Comparison of ENCODE assay signal across 9 cellular contexts in the genomic region with DNA sequence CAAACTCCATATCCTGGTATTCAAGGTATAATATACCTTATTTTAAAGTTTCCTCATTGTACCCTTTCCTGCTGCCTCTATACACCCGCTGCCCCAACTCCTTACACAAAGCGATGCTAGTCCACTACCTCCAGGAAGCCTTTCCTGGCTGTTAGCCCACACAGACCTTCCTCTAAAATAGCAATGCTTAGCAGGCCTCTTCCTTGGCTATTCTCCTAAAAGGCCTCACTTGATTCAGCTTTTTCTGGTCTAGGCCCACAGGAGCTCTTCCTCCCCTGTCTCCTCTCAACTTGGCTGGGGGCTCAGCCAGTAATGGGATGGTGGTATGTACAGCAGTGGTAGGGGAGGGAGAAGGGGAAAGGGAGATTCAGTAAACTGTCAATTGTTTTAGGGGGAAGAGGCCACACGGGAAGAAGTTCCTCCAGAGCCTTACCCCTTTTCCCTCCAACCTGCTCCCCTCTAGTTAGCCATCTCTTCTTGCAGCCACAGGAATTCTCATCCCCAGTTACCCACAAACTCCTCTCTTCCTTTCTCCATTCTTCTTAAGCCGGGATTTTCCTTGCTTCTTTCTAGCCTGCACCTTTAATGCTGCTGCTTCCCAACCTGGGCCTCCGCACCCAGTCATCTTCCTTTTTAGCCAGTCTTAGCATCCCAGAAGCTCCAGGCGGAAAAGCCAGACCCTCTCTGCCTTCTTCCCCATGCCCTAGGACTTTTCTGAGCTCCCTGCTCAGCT. TPM values are rescaled to one million over a fixed set of nuclear protein-coding genes. Genes with fewer than 3 reads are reported as not detected.
DNase-seq lines count a peak whose midpoint lies in the region; ATAC-seq, FAIRE-seq and TF ChIP-seq lines count a peak whose summit lies in the region.
"Had no signal": no experiment of that assay in that cellular context is flagged by ENCODE, and none has a peak within 500 bp of the region (broad histone marks: within the 10 kb centered on the region; RNA-seq: fewer than 3 reads in every experiment).

No MANE protein-coding gene starts in this region.

- ATAC-seq in A549 (no peak), sciatic nerve (no peak), GM18858 (IDR thresholded peaks at IDR 0.05; ENCODE audit: unreplicated experiment) (no peak), HG02884 (IDR thresholded peaks at IDR 0.05; ENCODE audit: unreplicated experiment) (no peak)

- no peaks in the 10 kb centered on the region for H4K20me1 ChIP-seq in mammary epithelial cell (ENCODE audit: insufficient read depth, low read length)

- dilution Hi-C loops in mammary epithelial cell (cut with HindIII; ENCODE audit: low sequenced_read_pairs) = no loop called here

- H3K4me1 Mint-ChIP-seq in IgD-negative memory B cell = peaks cover 8 to 22% (median 8%) of the 10 kb centered on the region in 3 donors

- H3K4me2 ChIP-seq in A549 = peak overlapping the region; percentile 90
- H3K4me2 ChIP-seq in mammary epithelial cell (ENCODE audit: insufficient read depth, low read depth, low read length) = peak overlapping the region; percentile 88

- no TSS peak for BruUV-seq in mammary epithelial cell (replicated peaks; lab: Mats Ljungman, UMichigan)

- H3K27ac Mint-ChIP-seq in IgD-negative memory B cell = peak overlapping the region; percentile 6 to 99 (median 16)

- no peak for TF ChIP-seq CTCF in A549 (IDR thresholded peaks at IDR 0.05)
- no peak for TF ChIP-seq CTCF in mammary epithelial cell (conservative IDR thresholded peaks at IDR 0.05 in 1 of 2, IDR thresholded peaks at IDR 0.05 in 1 of 2; ENCODE audit: extremely low read depth in 1 of 2, insufficient read depth in 1 of 2, low read depth in 1 of 2, low read length in 2 of 2)

- H3K9me3 ChIP-seq in A549 (no peaks in the 10 kb centered on the region), mammary epithelial cell (replicated peaks; ENCODE audit: insufficient read depth, low read length) (no peaks in the 10 kb centered on the region)

- intact Hi-C loops in mammary epithelial cell (cut with micrococcal nuclease) = no loop called here
- intact Hi-C loops in sciatic nerve (cut with DNase I) = no loop called here

- H3K27ac ChIP-seq in A549 = peak overlapping the region; percentile 98 to 99
- peak overlapping the region; percentile 92 for H3K27ac ChIP-seq in mammary epithelial cell (ENCODE audit: insufficient read depth, low read depth, low read length)

- no peak for TF ChIP-seq POLR2A in A549 (IDR thresholded peaks at IDR 0.05; ENCODE audit: low read length)

- FAIRE-seq in A549 (lab: Jason Lieb, UNC) = no peak
- FAIRE-seq: islet of Langerhans had no signal

- WGBS in A549 (ENCODE audit: missing lambda C conversion rate) = 91% methylated on average over 6 of the region's 6 CpGs
- WGBS in mammary epithelial cell (ENCODE audit: low coverage, missing lambda C conversion rate) = 52% methylated on average over 4 of the region's 6 CpGs

- DNase-seq in A549 (ENCODE audit: low read depth in 1 of 2, low spot score in 1 of 2) = no peak
- peak; percentile 26 for DNase-seq in mammary epithelial cell
- peak; percentile 11 for DNase-seq in mesenteric fat pad (ENCODE audit: low spot score)
- no peak for DNase-seq in NCI-H146 treated with DMSO at 0.1 percent for 48 hours (lab: John Stamatoyannopoulos, UW; ENCODE audit: unreplicated experiment)
- no peak for DNase-seq in sciatic nerve (ENCODE audit: low spot score)

- CTCF ChIA-PET in A549 (lab: Yijun Ruan, JAX) (interaction anchor here (1.3 kb wide), 1 partner anchor 8 kb away, joined by 3 read pairs; no protein-coding TSS in a partner anchor), mammary epithelial cell (lab: Charles Lee; ENCODE audit: low non-redundant PET) (no interaction called here)

- no peaks in the 10 kb centered on the region for H3K27me3 Mint-ChIP-seq in IgD-negative memory B cell

- no peaks in the 10 kb centered on the region for H3K27me3 ChIP-seq in mammary epithelial cell (ENCODE audit: insufficient read depth, low read length)

- no peak for TF ChIP-seq EP300 in A549 (IDR thresholded peaks at IDR 0.05)

- H3K36me3 ChIP-seq in mammary epithelial cell (ENCODE audit: insufficient read depth, low read length) = peaks cover 10% of the 10 kb centered on the region

- peaks cover 5% of the 10 kb centered on the region for H3K36me3 Mint-ChIP-seq in IgD-negative memory B cell

- peaks cover 15% of the 10 kb centered on the region; the same call in 2 of the 3 replicates for H3K4me1 ChIP-seq in A549
- peaks cover 18% of the 10 kb centered on the region for H3K4me1 ChIP-seq in mammary epithelial cell (ENCODE audit: insufficient read depth, low read length)

- H3K9me3 Mint-ChIP-seq in IgD-negative memory B cell = no peaks in the 10 kb centered on the region

- H3K4me3 Mint-ChIP-seq in IgD-negative memory B cell = peak overlapping the region; percentile 98 to 99 (median 99)

- TF ChIP-seq RAD21 in A549 (conservative IDR thresholded peaks at IDR 0.05 in 1 of 2, IDR thresholded peaks at IDR 0.05 in 1 of 2) = no peak

- H3K79me2 ChIP-seq in mammary epithelial cell (ENCODE audit: insufficient read depth, low read length) = peaks cover 83% of the 10 kb centered on the region

- H3K4me3 ChIP-seq in A549 (peak overlapping the region; percentile 84), mammary epithelial cell (replicated peaks in 1 of 3; ENCODE audit: insufficient read depth in 1 of 3, low read depth in 2 of 3, low read length in 3 of 3) (peak overlapping the region; percentile 69 to 98 (median 94))

- H2AFZ ChIP-seq in mammary epithelial cell (ENCODE audit: low read depth, low read length) = peak overlapping the region; percentile 87

- peak overlapping the region; percentile 85 for H3K9ac ChIP-seq in mammary epithelial cell (ENCODE audit: insufficient read depth, low read length)

- POLR2A ChIA-PET in A549 (lab: Yijun Ruan, JAX) = no interaction called here

- in situ Hi-C loops in mammary epithelial cell (cut with MboI; ENCODE audit: low sequenced_read_pairs in 2 of 2) = no loop called here

TF ChIP-seq in A549, 52 proteins besides CTCF, POLR2A, EP300 and RAD21 (continues in another document):
- TF ChIP-seq FOSL2 (IDR thresholded peaks at IDR 0.05) = no peak
- TF ChIP-seq FOSL2 (CRISPR knock-in tag; IDR thresholded peaks at IDR 0.05) = no peak
- TF ChIP-seq, protein P1, sequence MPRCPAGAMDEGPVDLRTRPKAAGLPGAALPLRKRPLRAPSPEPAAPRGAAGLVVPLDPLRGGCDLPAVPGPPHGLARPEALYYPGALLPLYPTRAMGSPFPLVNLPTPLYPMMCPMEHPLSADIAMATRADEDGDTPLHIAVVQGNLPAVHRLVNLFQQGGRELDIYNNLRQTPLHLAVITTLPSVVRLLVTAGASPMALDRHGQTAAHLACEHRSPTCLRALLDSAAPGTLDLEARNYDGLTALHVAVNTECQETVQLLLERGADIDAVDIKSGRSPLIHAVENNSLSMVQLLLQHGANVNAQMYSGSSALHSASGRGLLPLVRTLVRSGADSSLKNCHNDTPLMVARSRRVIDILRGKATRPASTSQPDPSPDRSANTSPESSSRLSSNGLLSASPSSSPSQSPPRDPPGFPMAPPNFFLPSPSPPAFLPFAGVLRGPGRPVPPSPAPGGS (IDR thresholded peaks at IDR 0.05) = no peak
- no peak for TF ChIP-seq ESRRA (IDR thresholded peaks at IDR 0.05; ENCODE audit: borderline replicate concordance, low read length)

RNA-seq across cellular contexts. Expression of a gene that starts 2.6 kb away (rescaled TPM):
- 28.6 and 32.5 TPM in 2 replicates for polyA plus RNA-seq in A549 (2011; rRNA removed)
- polyA plus RNA-seq in A549 (2012; cell fraction: cytosol; rRNA removed) = 27.0 and 41.8 TPM in 2 replicates
- polyA plus RNA-seq in A549 (2012; cell fraction: nucleus; rRNA removed) = 57.0 and 61.6 TPM in 2 replicates
- 30.1 to 34.1 TPM (median 33.4 TPM) in 3 replicates for polyA plus RNA-seq in A549 (2017; fragmentation: RNase III; extraction: RNeasy Plus Mini Kit Qiagen cat#74134 plus additional on column Dnase treatment)
- polyA minus RNA-seq in A549 (2011; rRNA and poly(A)+ RNA removed) = 46.0 and 47.6 TPM in 2 replicates
- 47.7 TPM for polyA plus RNA-seq in IgD-negative memory B cell
- total RNA-seq in mammary epithelial cell = 100 to 1,000 TPM in 1 of 2 donors, 10 to 100 TPM in 1; 76.7 to 103 TPM
- polyA plus RNA-seq in mammary epithelial cell = 54.8 TPM
- polyA minus RNA-seq in mammary epithelial cell = 56.1 TPM
- 70.0 TPM for total RNA-seq in mesenteric fat pad
- total RNA-seq in sciatic nerve = 47.7 TPM

RNA-seq across cellular contexts. Expression of a gene that starts 2.7 kb away (rescaled TPM):
- polyA plus RNA-seq in A549 (2011; rRNA removed) (514 and 762 TPM in 2 replicates), A549 (2017; fragmentation: RNase III; extraction: RNeasy Plus Mini Kit Qiagen cat#74134 plus additional on column Dnase treatment) (766 to 800 TPM (median 793 TPM) in 3 replicates), IgD-negative memory B cell (310 TPM), mammary epithelial cell (677 TPM)
- polyA plus RNA-seq in A549 (2012; cell fraction: cytosol; rRNA removed) = 364 and 521 TPM in 2 replicates
- polyA plus RNA-seq in A549 (2012; cell fraction: nucleus; rRNA removed) = 85.1 and 267 TPM in 2 replicates
- 42.5 and 56.1 TPM in 2 replicates for polyA minus RNA-seq in A549 (2011; rRNA and poly(A)+ RNA removed)
- total RNA-seq in mammary epithelial cell (100 to 1,000 TPM; 233 to 275 TPM), mesenteric fat pad (255 TPM), sciatic nerve (103 TPM)
- 81.2 TPM for polyA minus RNA-seq in mammary epithelial cell

RNA-seq across cellular contexts. Expression of a gene that starts 39.8 kb away (rescaled TPM):
- 23.3 and 30.2 TPM in 2 replicates for polyA plus RNA-seq in A549 (2011; rRNA removed)
- 13.6 and 16.2 TPM in 2 replicates for polyA plus RNA-seq in A549 (2012; cell fraction: cytosol; rRNA removed)
- polyA plus RNA-seq in A549 (2012; cell fraction: nucleus; rRNA removed) = 16.8 and 17.6 TPM in 2 replicates
- 11.7 to 13.2 TPM (median 12.0 TPM) in 3 replicates for polyA plus RNA-seq in A549 (2017; fragmentation: RNase III; extraction: RNeasy Plus Mini Kit Qiagen cat#74134 plus additional on column Dnase treatment)
- polyA minus RNA-seq in A549 (2011; rRNA and poly(A)+ RNA removed) = 52.7 and 57.1 TPM in 2 replicates
- 26.8 TPM for polyA plus RNA-seq in IgD-negative memory B cell
- 10 to 100 TPM; 28.2 to 29.0 TPM for total RNA-seq in mammary epithelial cell
- 24.5 TPM for polyA plus RNA-seq in mammary epithelial cell
- polyA minus RNA-seq in mammary epithelial cell = 96.1 TPM
- 28.1 TPM for total RNA-seq in mesenteric fat pad
- total RNA-seq in sciatic nerve = 24.8 TPM

RNA-seq across cellular contexts. Expression of a gene that starts 53.3 kb away (rescaled TPM):
- polyA plus RNA-seq in A549 (2011; rRNA removed) (10.0 and 10.9 TPM in 2 replicates), A549 (2017; fragmentation: RNase III; extraction: RNeasy Plus Mini Kit Qiagen cat#74134 plus additional on column Dnase treatment) (12.7 to 14.0 TPM (median 14.0 TPM) in 3 replicates), IgD-negative memory B cell (0.49 TPM), mammary epithelial cell (10.5 TPM)
- 19.7 TPM in 2 replicates for polyA plus RNA-seq in A549 (2012; cell fraction: cytosol; rRNA removed)
- 58.5 and 65.2 TPM in 2 replicates for polyA plus RNA-seq in A549 (2012; cell fraction: nucleus; rRNA removed)
- 11.4 and 15.0 TPM in 2 replicates for polyA minus RNA-seq in A549 (2011; rRNA and poly(A)+ RNA removed)
- total RNA-seq in mammary epithelial cell (10 to 100 TPM in 1 of 2 donors, 1 to 10 TPM in 1; 1.2 to 14.3 TPM), mesenteric fat pad (not detected), sciatic nerve (1.8 TPM)
- 17.6 TPM for polyA minus RNA-seq in mammary epithelial cell

Comparison
In these comparisons a context has a peak if more than half of its experiments do, and no peak if none do; other contexts are left out.
1. DNase-seq: peak in mammary epithelial cell (single experiment) and mesenteric fat pad (single experiment); none in A549 (0 of 2), NCI-H146 treated with DMSO at 0.1 percent for 48 hours (single experiment) and sciatic nerve (single experiment).